In the genomic region with DNA sequence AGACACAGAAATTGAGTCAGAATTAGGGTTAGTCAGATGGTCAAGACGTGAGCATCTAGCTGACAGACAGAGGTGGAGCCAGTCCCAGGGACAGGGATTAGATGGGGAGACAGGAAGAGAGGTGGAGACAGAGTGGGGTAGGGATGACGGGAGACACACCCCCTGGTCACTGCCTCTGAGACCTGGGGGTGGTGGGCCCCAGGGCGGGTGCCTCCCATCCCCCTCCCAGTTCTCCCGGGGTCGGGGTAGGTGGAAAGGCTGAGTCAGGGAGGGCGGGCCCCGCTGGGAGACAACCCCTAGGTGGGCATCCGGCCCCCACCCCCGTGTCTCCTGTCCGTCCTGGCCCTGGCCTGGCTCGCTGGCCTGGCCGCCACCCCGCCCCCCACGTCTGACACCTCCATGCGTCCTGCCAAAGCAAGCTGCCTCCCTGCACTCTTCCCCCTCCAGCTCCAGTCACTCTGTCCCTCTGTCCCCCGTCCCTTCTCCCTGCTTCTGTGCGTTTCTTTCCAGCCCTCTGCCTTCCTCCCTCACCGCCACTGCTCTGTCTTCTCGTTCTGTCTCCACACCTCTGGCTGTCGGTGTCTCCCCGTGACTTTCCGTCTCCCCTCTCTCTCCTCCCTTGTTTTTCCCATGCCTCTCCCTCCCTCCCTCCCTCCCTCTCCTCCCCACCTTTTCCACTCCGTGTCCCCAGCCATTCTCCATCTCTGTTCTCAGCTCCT, we compare ENCODE assay signal across 8 cellular contexts. TPM values are rescaled to one million over a fixed set of nuclear protein-coding genes. Genes with fewer than 3 reads are reported as not detected.
DNase-seq lines count a peak whose midpoint lies in the region; ATAC-seq, FAIRE-seq and TF ChIP-seq lines count a peak whose summit lies in the region.

No MANE protein-coding gene starts in this region.

- peak overlapping the region; percentile 58 to 99 (median 94) for H3K27ac Mint-ChIP-seq in CD8-positive, alpha-beta memory T cell
- H3K27ac Mint-ChIP-seq in stimulated activated naive CD8-positive, alpha-beta T cell treated with anti-CD3 and anti-CD28 coated beads, Interleukin-15, amount 100 ng/mL, for 72 hours = peak overlapping the region; percentile 81 to 87

- no peaks in the 10 kb centered on the region for H3K27me3 ChIP-seq in CD8-positive, alpha-beta memory T cell (ENCODE audit: insufficient read depth, low read length, poor library complexity, severe bottlenecking)
- no peaks in the 10 kb centered on the region for H3K27me3 ChIP-seq in bronchial epithelial cell (ENCODE audit: control insufficient read depth, insufficient read depth, low read length)

- no peak for ATAC-seq in stimulated activated naive CD8-positive, alpha-beta T cell treated with anti-CD3 and anti-CD28 coated beads, Interleukin-15, amount 100 ng/mL, for 72 hours
- ATAC-seq in GM21737 (IDR thresholded peaks at IDR 0.05; ENCODE audit: unreplicated experiment) = no peak
- no peak for ATAC-seq in HG03457 (IDR thresholded peaks at IDR 0.05; ENCODE audit: unreplicated experiment)

- peak in 3 of 5 donors; percentile 47 to 61 (median 54) for DNase-seq in CD8-positive, alpha-beta memory T cell
- DNase-seq in NCI-H146 (lab: John Stamatoyannopoulos, UW) (peak; percentile 36), bronchial epithelial cell (ENCODE audit: low read depth) (peak; percentile 85), kidney tubule cell (ENCODE audit: low spot score) (peak; percentile 67), KBM-7 (no peak)
- DNase-seq in stimulated activated naive CD8-positive, alpha-beta T cell treated with anti-CD3 and anti-CD28 coated beads, Interleukin-15, amount 100 ng/mL, for 72 hours = peak in 1 of 2 donors; percentile 19

- H3K27ac ChIP-seq in CD8-positive, alpha-beta memory T cell (ENCODE audit: low read depth, low read length) = peak overlapping the region; percentile 79

- peaks cover 50 to 67% (median 53%) of the 10 kb centered on the region in 3 donors for H3K4me1 Mint-ChIP-seq in CD8-positive, alpha-beta memory T cell
- H3K4me1 Mint-ChIP-seq in stimulated activated naive CD8-positive, alpha-beta T cell treated with anti-CD3 and anti-CD28 coated beads, Interleukin-15, amount 100 ng/mL, for 72 hours = peaks cover 79% of the 10 kb centered on the region

- peaks cover 22% of the 10 kb centered on the region for H3K36me3 ChIP-seq in CD8-positive, alpha-beta memory T cell (ENCODE audit: insufficient read depth, low read length)
- peaks cover 12% of the 10 kb centered on the region for H3K36me3 ChIP-seq in bronchial epithelial cell (ENCODE audit: control insufficient read depth, insufficient read depth, low read length)

- in situ Hi-C loops in KBM-7 (cut with MboI; ENCODE audit: low pct_unique_long_range_greater_than_20kb, low sequenced_read_pairs) = no loop called here

- H3K4me3 Mint-ChIP-seq in CD8-positive, alpha-beta memory T cell = peak overlapping the region in 5 of 7 donors; percentile 44 to 84 (median 63)
- H3K4me3 Mint-ChIP-seq in stimulated activated naive CD8-positive, alpha-beta T cell treated with anti-CD3 and anti-CD28 coated beads, Interleukin-15, amount 100 ng/mL, for 72 hours = peak overlapping the region in 1 of 2 donors; percentile 37

- peaks cover 0 to 5% (median 0%) of the 10 kb centered on the region in 5 donors for H3K9me3 Mint-ChIP-seq in CD8-positive, alpha-beta memory T cell
- no peaks in the 10 kb centered on the region for H3K9me3 Mint-ChIP-seq in stimulated activated naive CD8-positive, alpha-beta T cell treated with anti-CD3 and anti-CD28 coated beads, Interleukin-15, amount 100 ng/mL, for 72 hours

- H3K4me1 ChIP-seq in CD8-positive, alpha-beta memory T cell (ENCODE audit: insufficient read depth, low read length) = peaks cover 50% of the 10 kb centered on the region

- FAIRE-seq in bronchial epithelial cell (lab: Jason Lieb, UNC) = no peak

- CTCF ChIA-PET in CD8-positive, alpha-beta memory T cell (lab: Charles Lee) = interaction anchor here (2.4 kb wide), 1 partner anchor 27 kb away, joined by 8 read pairs; no protein-coding TSS in a partner anchor

- POLR2A ChIA-PET in CD8-positive, alpha-beta memory T cell (lab: Charles Lee) = interaction anchor here (4.5 kb wide), 1 partner anchor 27 kb away, joined by 54 read pairs; the partner anchor contains the start of gene TGFB1

- H3K27me3 Mint-ChIP-seq in CD8-positive, alpha-beta memory T cell = peaks cover 0 to 7% of the 10 kb centered on the region in 2 donors
- H3K27me3 Mint-ChIP-seq in stimulated activated naive CD8-positive, alpha-beta T cell treated with anti-CD3 and anti-CD28 coated beads, Interleukin-15, amount 100 ng/mL, for 72 hours = no peaks in the 10 kb centered on the region

- H3K4me3 ChIP-seq in CD8-positive, alpha-beta memory T cell (ENCODE audit: low read length) = no peak overlapping the region
- peak overlapping the region; percentile 11 for H3K4me3 ChIP-seq in bronchial epithelial cell (ENCODE audit: low read depth, low read length)

- no peak for TF ChIP-seq CTCF in bronchial epithelial cell (IDR thresholded peaks at IDR 0.05; ENCODE audit: insufficient read depth, low read length, severe bottlenecking)

- H3K36me3 Mint-ChIP-seq in CD8-positive, alpha-beta memory T cell = peaks cover 8 to 68% (median 11%) of the 10 kb centered on the region in 3 donors

- no peaks in the 10 kb centered on the region for H3K9me3 ChIP-seq in CD8-positive, alpha-beta memory T cell (ENCODE audit: low read length)

RNA-seq across cellular contexts. Expression of gene CCDC97, which starts 15.1 kb away (rescaled TPM):
- 10 to 100 TPM; 31.7 to 32.1 TPM for total RNA-seq in CD8-positive, alpha-beta memory T cell
- 29.7 TPM for polyA plus RNA-seq in CD8-positive, alpha-beta memory T cell
- total RNA-seq in bronchial epithelial cell = 7.9 and 12.9 TPM in 2 replicates

RNA-seq across cellular contexts. Expression of gene TGFB1, which starts 28.6 kb away (rescaled TPM):
- 100 to 1,000 TPM; 152 to 161 TPM for total RNA-seq in CD8-positive, alpha-beta memory T cell
- 104 TPM for polyA plus RNA-seq in CD8-positive, alpha-beta memory T cell
- 4.5 and 5.2 TPM in 2 replicates for total RNA-seq in bronchial epithelial cell

RNA-seq across cellular contexts. Expression of gene B9D2, which starts 38.9 kb away (rescaled TPM):
- 1 to 10 TPM; 8.5 to 9.7 TPM for total RNA-seq in CD8-positive, alpha-beta memory T cell
- 15.4 TPM for polyA plus RNA-seq in CD8-positive, alpha-beta memory T cell
- total RNA-seq in bronchial epithelial cell = 1.1 and 1.9 TPM in 2 replicates

RNA-seq across cellular contexts. Expression of gene TMEM91, which starts 51.3 kb away (rescaled TPM):
- 1 to 10 TPM; 2.6 to 3.8 TPM for total RNA-seq in CD8-positive, alpha-beta memory T cell
- polyA plus RNA-seq in CD8-positive, alpha-beta memory T cell = 3.7 TPM
- total RNA-seq in bronchial epithelial cell = 7.6 and 10.2 TPM in 2 replicates

Comparison
In these comparisons a context has a peak if more than half of its experiments do, and no peak if none do; other contexts are left out.
1. RNA of gene TGFB1, which starts 28.6 kb away (total RNA-seq): 152 to 161 TPM in CD8-positive, alpha-beta memory T cell; 4.5 to 5.2 TPM in bronchial epithelial cell; every median in the first group is over 10 times any median in the second.